Comparison of ENCODE assay signal across 21 cellular contexts in the genomic region with DNA sequence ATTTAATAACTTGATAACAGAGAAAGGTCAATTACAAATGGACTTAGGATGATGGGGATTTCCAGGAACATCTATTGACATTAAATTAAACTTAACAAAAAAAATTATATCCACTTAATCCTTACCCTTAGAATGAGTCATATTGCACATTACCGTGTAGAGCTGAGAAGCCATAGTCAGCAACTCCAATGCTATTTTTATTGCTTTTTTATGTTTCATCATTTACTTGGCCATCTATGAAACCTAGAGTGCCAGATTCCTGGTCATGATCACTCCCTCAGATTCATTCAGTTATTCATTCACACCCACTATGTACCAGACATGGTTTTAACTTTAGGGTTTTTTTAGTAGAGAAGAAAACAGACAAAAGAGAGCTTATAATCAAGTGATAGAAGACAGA.
DNase-seq lines count a peak whose midpoint lies in the region; ATAC-seq and TF ChIP-seq lines count a peak whose summit lies in the region.
"Had no signal": no experiment of that assay in that cellular context is flagged by ENCODE, and none has a peak within 500 bp of the region (broad histone marks: within the 10 kb centered on the region; RNA-seq: fewer than 3 reads in every experiment).

No MANE protein-coding gene starts in this region.

- TF ChIP-seq POLR2A in erythroblast (IDR thresholded peaks at IDR 0.05; ENCODE audit: low read length), result no peak

- DNase-seq in DMS53 (lab: John Stamatoyannopoulos, UW) (peak; percentile 10), DMS53 treated with DMSO at 0.1 percent for 48 hours (lab: John Stamatoyannopoulos, UW; ENCODE audit: unreplicated experiment) (no peak), NCI-H69 (lab: John Stamatoyannopoulos, UW) (peak; percentile 19), inferior parietal cortex (ENCODE audit: extremely low spot score) (peak; percentile 29), erythroblast (lab: John Stamatoyannopoulos, UW) (no peak)
- DNase-seq: ACHN; AML-193; C1 segment of cervical spinal cord; CD4-positive, alpha-beta memory T cell; COR-L47; DMS79 treated with DMSO at 0.1 percent for 48 hours; H7; KBM-7; NCI-H2029; NCI-H446 treated with DMSO at 0.1 percent for 48 hours; NCI-H526; SHP77 had no signal

- ATAC-seq in HG02970 (IDR thresholded peaks at IDR 0.05; ENCODE audit: low FRiP score, unreplicated experiment), result no peak
- no peak for ATAC-seq in GM19023 (IDR thresholded peaks at IDR 0.05; ENCODE audit: unreplicated experiment)
- ATAC-seq in GM18502 (IDR thresholded peaks at IDR 0.05; ENCODE audit: poor library complexity, unreplicated experiment), result no peak
- ATAC-seq: Panc1 had no signal

Comparison
In these comparisons a context has a peak if more than half of its experiments do, and no peak if none do; other contexts are left out.
1. DNase-seq: peak in DMS53 (single experiment), NCI-H69 (single experiment) and inferior parietal cortex (single experiment); none in DMS53 treated with DMSO at 0.1 percent for 48 hours (single experiment) and erythroblast (0 of 2).